ENCODE assay signal across 22 cellular contexts in the genomic region with DNA sequence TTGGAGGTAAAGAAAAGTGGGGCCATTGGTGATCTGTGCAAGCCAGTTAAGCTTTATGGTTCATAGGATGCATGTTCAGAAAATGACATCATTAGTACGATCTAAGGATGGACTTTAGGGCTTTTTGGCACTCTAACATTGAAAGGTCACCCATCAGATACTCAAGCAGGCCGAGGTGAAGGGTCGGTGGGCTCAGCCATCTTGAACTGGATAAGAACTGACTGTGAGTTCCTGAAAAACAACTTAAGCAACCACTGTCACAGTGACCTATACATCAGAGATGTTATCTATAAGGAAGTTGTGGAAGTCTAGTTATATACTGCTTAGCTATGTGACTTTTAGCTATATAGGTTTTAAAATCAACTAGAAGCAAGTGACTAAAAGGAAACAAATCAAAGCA. TPM values are rescaled to one million over a fixed set of nuclear protein-coding genes. Genes with fewer than 3 reads are reported as not detected.
DNase-seq lines count a peak whose midpoint lies in the region; ATAC-seq and TF ChIP-seq lines count a peak whose summit lies in the region.
"Had no signal": no experiment of that assay in that cellular context is flagged by ENCODE, and none has a peak within 500 bp of the region (broad histone marks: within the 10 kb centered on the region; RNA-seq: fewer than 3 reads in every experiment).

No MANE protein-coding gene starts in this region.

- no peaks in the 10 kb centered on the region for H3K9me3 ChIP-seq in spleen
- H3K9me3 ChIP-seq: HAP-1, left lung, vagina had no signal

- CTCF ChIA-PET in activated naive CD4-positive, alpha-beta T cell treated with anti-CD3 and anti-CD28 coated beads for 36 hours (lab: Charles Lee): interaction anchor here (1.0 to 1.3 kb wide), 3 partner anchors 35 to 38 kb away, joined by 3 to 5 read pairs (median 3); no protein-coding TSS in a partner anchor

- no peak overlapping the region for H3K4me3 ChIP-seq in spleen
- H3K4me3 ChIP-seq: HAP-1, left lung, vagina had no signal

- H3K27ac ChIP-seq in spleen: no peak overlapping the region
- H3K27ac ChIP-seq: left lung, vagina had no signal

- H3K27ac Mint-ChIP-seq in effector memory CD8-positive, alpha-beta T cell: no peak overlapping the region
- no peak overlapping the region for H3K27ac Mint-ChIP-seq in activated naive CD4-positive, alpha-beta T cell treated with anti-CD3 and anti-CD28 coated beads for 36 hours
- H3K27ac Mint-ChIP-seq: activated naive CD4-positive, alpha-beta T cell treated with anti-CD3 and anti-CD28 coated beads, Interleukin-2, amount 50 U/mL, for 72 hours; CD14-positive monocyte had no signal

- H3K9me3 Mint-ChIP-seq in effector memory CD8-positive, alpha-beta T cell: no peaks in the 10 kb centered on the region
- no peaks in the 10 kb centered on the region for H3K9me3 Mint-ChIP-seq in activated naive CD4-positive, alpha-beta T cell treated with anti-CD3 and anti-CD28 coated beads for 36 hours
- H3K9me3 Mint-ChIP-seq: activated naive CD4-positive, alpha-beta T cell treated with anti-CD3 and anti-CD28 coated beads, Interleukin-2, amount 50 U/mL, for 72 hours had no signal

- 43 to 65% (median 50%) methylated on average over 3 of the region's 3 CpGs for WGBS in spleen, 5 donors

- H3K36me3 ChIP-seq in spleen: no peaks in the 10 kb centered on the region
- H3K36me3 ChIP-seq: HAP-1, left lung, vagina had no signal

- H3K4me1 Mint-ChIP-seq in effector memory CD8-positive, alpha-beta T cell (ENCODE audit: low read depth in 2 of 2): peaks cover 2 to 4% of the 10 kb centered on the region in 2 donors
- H3K4me1 Mint-ChIP-seq in activated naive CD4-positive, alpha-beta T cell treated with anti-CD3 and anti-CD28 coated beads for 36 hours (ENCODE audit: low read depth): no peaks in the 10 kb centered on the region

- no peak for TF ChIP-seq CTCF in spleen (IDR thresholded peaks at IDR 0.05 in 8 of 11, conservative IDR thresholded peaks at IDR 0.05 in 3 of 11)

- intact Hi-C loops in activated naive CD4-positive, alpha-beta T cell treated with anti-CD3 and anti-CD28 coated beads for 36 hours (cut with micrococcal nuclease): no loop called here
- intact Hi-C loops in spleen (cut with DNase I; ENCODE audit: low total_unique reads): no loop called here

- H3K27me3 ChIP-seq in spleen (replicated peaks in 1 of 7): no peaks in the 10 kb centered on the region
- H3K27me3 ChIP-seq: left lung, vagina had no signal

- no peaks in the 10 kb centered on the region for H3K27me3 Mint-ChIP-seq in effector memory CD8-positive, alpha-beta T cell
- H3K27me3 Mint-ChIP-seq in activated naive CD4-positive, alpha-beta T cell treated with anti-CD3 and anti-CD28 coated beads for 36 hours (ENCODE audit: low read depth): no peaks in the 10 kb centered on the region

- TF ChIP-seq POLR2A in spleen (IDR thresholded peaks at IDR 0.05): no peak

- H3K36me3 Mint-ChIP-seq in effector memory CD8-positive, alpha-beta T cell (ENCODE audit: insufficient read depth): no peaks in the 10 kb centered on the region
- H3K36me3 Mint-ChIP-seq in activated naive CD4-positive, alpha-beta T cell treated with anti-CD3 and anti-CD28 coated beads for 36 hours (ENCODE audit: low read depth): no peaks in the 10 kb centered on the region
- H3K36me3 Mint-ChIP-seq: activated naive CD4-positive, alpha-beta T cell treated with anti-CD3 and anti-CD28 coated beads, Interleukin-2, amount 50 U/mL, for 72 hours; CD14-positive monocyte had no signal

- ATAC-seq in effector memory CD8-positive, alpha-beta T cell (replicated peaks): peak; percentile 82
- ATAC-seq: left lung, SK-N-SH treated with all-trans-retinoic acid at 6 μM for 48 hours had no signal

- H3K4me1 ChIP-seq in spleen: no peaks in the 10 kb centered on the region
- H3K4me1 ChIP-seq: HAP-1, left lung, vagina had no signal

- no peak overlapping the region for H3K4me3 Mint-ChIP-seq in effector memory CD8-positive, alpha-beta T cell
- H3K4me3 Mint-ChIP-seq in activated naive CD4-positive, alpha-beta T cell treated with anti-CD3 and anti-CD28 coated beads for 36 hours: no peak overlapping the region
- H3K4me3 Mint-ChIP-seq: CD14-positive monocyte had no signal

- DNase-seq in CD1c-positive myeloid dendritic cell (ENCODE audit: extremely low spot score) (peak; percentile 7), HT-29 (ENCODE audit: low spot score) (peak; percentile 69), SIG-M5 treated with dmso at 0.1 percent for 504 hours (lab: John Stamatoyannopoulos, UW; ENCODE audit: unreplicated experiment) (peak; percentile 70), AG08396 (ENCODE audit: low spot score) (no peak), spleen (no peak)
- DNase-seq in effector memory CD8-positive, alpha-beta T cell: no peak
- DNase-seq in activated naive CD4-positive, alpha-beta T cell treated with anti-CD3 and anti-CD28 coated beads for 36 hours: no peak
- DNase-seq in activated naive CD4-positive, alpha-beta T cell treated with anti-CD3 and anti-CD28 coated beads, Interleukin-2, amount 50 U/mL, for 16 hours: no peak
- DNase-seq: activated CD4-positive, alpha-beta T cell treated with anti-CD3 and anti-CD28 coated beads, Interleukin-2, amount 50 U/mL, for 1 hour; activated T-cell treated with anti-CD3 and anti-CD28 coated beads, Interleukin-2, amount 50 U/mL, for 1 hour; DMS79; effector memory CD4-positive, alpha-beta T cell; left lung; NCI-H1092 treated with DMSO at 0.1 percent for 48 hours; stimulated activated CD4-positive, alpha-beta T cell treated with anti-CD3 and anti-CD28 coated beads, Interleukin-12 subunit alpha, Interleukin-12 subunit beta, amount 100 ng/mL, for 4 hours; stimulated activated CD8-positive, alpha-beta memory T cell treated with anti-CD3 and anti-CD28 coated beads, Interleukin-4, amount 100 ng/mL, for 48 hours; substantia nigra had no signal

RNA-seq across cellular contexts. Expression of gene ITCH, which starts 13.0 kb away (rescaled TPM):
- total RNA-seq in HT-29 (2014; rRNA removed; shearing (Covaris generic)): 19.3 and 25.1 TPM in 2 replicates
- total RNA-seq in activated naive CD4-positive, alpha-beta T cell treated with anti-CD3 and anti-CD28 coated beads for 36 hours: 10 to 100 TPM; 35.3 to 40.0 TPM
- 10 to 100 TPM; 56.1 to 72.7 (median 65.7) TPM for total RNA-seq in spleen
- polyA plus RNA-seq in spleen: 10 to 100 TPM in 1 of 3 donors, 1 to 10 TPM in 2; 6.9 to 12.2 (median 8.0) TPM

RNA-seq across cellular contexts. Expression of gene AHCY, which starts 46.9 kb away (rescaled TPM):
- total RNA-seq in HT-29 (2014; rRNA removed; shearing (Covaris generic)): 398 and 402 TPM in 2 replicates
- 100 to 1,000 TPM; 258 to 261 TPM for total RNA-seq in activated naive CD4-positive, alpha-beta T cell treated with anti-CD3 and anti-CD28 coated beads for 36 hours
- total RNA-seq in spleen: 10 to 100 TPM; 35.0 to 56.0 (median 46.3) TPM
- 10 to 100 TPM; 45.9 to 67.1 (median 55.2) TPM for polyA plus RNA-seq in spleen

Comparison
In these comparisons a context has a peak if more than half of its experiments do, and no peak if none do; other contexts are left out.
1. DNase-seq: peak in CD1c-positive myeloid dendritic cell (single experiment), HT-29 (single experiment) and SIG-M5 treated with dmso at 0.1 percent for 504 hours (single experiment); none in effector memory CD8-positive, alpha-beta T cell (0 of 3), activated naive CD4-positive, alpha-beta T cell treated with anti-CD3 and anti-CD28 coated beads for 36 hours (single experiment), AG08396 (single experiment), spleen (single experiment) and activated naive CD4-positive, alpha-beta T cell treated with anti-CD3 and anti-CD28 coated beads, Interleukin-2, amount 50 U/mL, for 16 hours (single experiment).